In genomic region chr2:189982777-189983394, GRCh38 we compare ENCODE assay signal across 10 cellular contexts.
DNase-seq lines count a peak whose midpoint lies in the region; ATAC-seq, FAIRE-seq and TF ChIP-seq lines count a peak whose summit lies in the region.
"Had no signal": no experiment of that assay in that cellular context is flagged by ENCODE, and none has a peak within 500 bp of the region (broad histone marks: within the 10 kb centered on the region; RNA-seq: fewer than 3 reads in every experiment).

No MANE protein-coding gene starts in this region.

- no peaks in the 10 kb centered on the region for H4K20me1 ChIP-seq in PC-9 (ENCODE audit: insufficient read depth)

- TF ChIP-seq CTCF in BJ (IDR thresholded peaks at IDR 0.05; ENCODE audit: insufficient read depth, low read depth, low read length) (peak; percentile 29), PC-9 (conservative IDR thresholded peaks at IDR 0.05) (peak; percentile 49), glutamatergic neuron (IDR thresholded peaks at IDR 0.05; ENCODE audit: partially characterized antibody, unreplicated experiment) (peak; percentile 61)

- no peaks in the 10 kb centered on the region for H3K27me3 Mint-ChIP-seq in glutamatergic neuron (ENCODE audit: unreplicated experiment)
- H3K27me3 Mint-ChIP-seq in naive thymus-derived CD8-positive, alpha-beta T cell, result peaks cover 0 to 12% (median 3%) of the 10 kb centered on the region in 5 donors

- no peak overlapping the region for H2AFZ ChIP-seq in PC-9

- no peak overlapping the region for H3K27ac Mint-ChIP-seq in glutamatergic neuron (ENCODE audit: unreplicated experiment)
- H3K27ac Mint-ChIP-seq in naive thymus-derived CD8-positive, alpha-beta T cell, result no peak overlapping the region

- intact Hi-C loops in PC-9 (cut with micrococcal nuclease; ENCODE audit: unreplicated experiment), result no loop called here

- ATAC-seq in naive thymus-derived CD8-positive, alpha-beta T cell, result no peak
- ATAC-seq in HG03378 (IDR thresholded peaks at IDR 0.05; ENCODE audit: unreplicated experiment) (no peak), GM21515 (IDR thresholded peaks at IDR 0.05; ENCODE audit: unreplicated experiment) (no peak)

- H3K36me3 ChIP-seq in BJ (ENCODE audit: control insufficient read depth, insufficient read depth, low read length), result no peaks in the 10 kb centered on the region
- H3K36me3 ChIP-seq in PC-9 (ENCODE audit: low read depth), result no peaks in the 10 kb centered on the region
- H3K36me3 ChIP-seq: transverse colon had no signal

- H3K4me1 Mint-ChIP-seq in glutamatergic neuron (ENCODE audit: low read depth, unreplicated experiment), result no peaks in the 10 kb centered on the region
- H3K4me1 Mint-ChIP-seq in naive thymus-derived CD8-positive, alpha-beta T cell, result no peaks in the 10 kb centered on the region

- POLR2A ChIA-PET in BJ (lab: Charles Lee), result no interaction called here
- POLR2A ChIA-PET in PC-9 (lab: Charles Lee; ENCODE audit: unreplicated experiment), result no interaction called here
- POLR2A ChIA-PET in naive thymus-derived CD8-positive, alpha-beta T cell (lab: Charles Lee), result no interaction called here

- no peaks in the 10 kb centered on the region for H3K4me1 ChIP-seq in PC-9 (replicated peaks; ENCODE audit: insufficient read depth)
- H3K4me1 ChIP-seq: transverse colon had no signal

- H3K79me2 ChIP-seq in PC-9 (ENCODE audit: low read depth), result no peaks in the 10 kb centered on the region

- H3K9me3 Mint-ChIP-seq in glutamatergic neuron (ENCODE audit: unreplicated experiment), result peaks cover 2% of the 10 kb centered on the region
- peaks cover 16 to 85% (median 48%) of the 10 kb centered on the region in 9 donors for H3K9me3 Mint-ChIP-seq in naive thymus-derived CD8-positive, alpha-beta T cell

- DNase-seq in BJ (ENCODE audit: low read depth) (no peak), GM12891 (ENCODE audit: insufficient read length, low spot score) (no peak), PC-9 (no peak), glutamatergic neuron (no peak), ecto neural progenitor cell (ENCODE audit: low spot score) (no peak)
- no peak for DNase-seq in naive thymus-derived CD8-positive, alpha-beta T cell
- DNase-seq: SHP77, transverse colon had no signal

- no peak for TF ChIP-seq POLR2A in GM12891 (IDR thresholded peaks at IDR 0.05; ENCODE audit: low read depth, low read length)

- H3K4me2 ChIP-seq in PC-9, result no peak overlapping the region

- no peak overlapping the region for H3K4me3 Mint-ChIP-seq in glutamatergic neuron (ENCODE audit: unreplicated experiment)
- H3K4me3 Mint-ChIP-seq in naive thymus-derived CD8-positive, alpha-beta T cell, result no peak overlapping the region

- no peaks in the 10 kb centered on the region for H3K27me3 ChIP-seq in BJ (ENCODE audit: control insufficient read depth, insufficient read depth, low read length)
- H3K27me3 ChIP-seq in PC-9 (ENCODE audit: insufficient read depth, low read depth), result no peaks in the 10 kb centered on the region
- H3K27me3 ChIP-seq: transverse colon had no signal

- CTCF ChIA-PET in BJ (lab: Yijun Ruan, JAX), result interaction anchor here (0.9 kb wide), 1 partner anchor 19 kb away, joined by 3 read pairs; no protein-coding TSS in a partner anchor
- CTCF ChIA-PET in PC-9 (lab: Charles Lee), result interaction anchor here (0.5 kb wide), 1 partner anchor 167 kb away, joined by 6 read pairs; no protein-coding TSS in a partner anchor

- H3K9me2 ChIP-seq in PC-9 (ENCODE audit: insufficient read depth), result no peaks in the 10 kb centered on the region

- peak; percentile 58 for FAIRE-seq in GM12891 (lab: Jason Lieb, UNC)

- no peaks in the 10 kb centered on the region; the same call in 1 of the 2 replicates for H3K9me3 ChIP-seq in PC-9 (ENCODE audit: insufficient read depth, low read depth)

- no peak overlapping the region for H3K27ac ChIP-seq in PC-9
- H3K27ac ChIP-seq: transverse colon had no signal

- BruUV-seq in PC-9 (replicated peaks; lab: Mats Ljungman, UMichigan), result no TSS peak

- H3K36me3 Mint-ChIP-seq in glutamatergic neuron (ENCODE audit: unreplicated experiment), result peaks cover 5% of the 10 kb centered on the region
- H3K36me3 Mint-ChIP-seq in naive thymus-derived CD8-positive, alpha-beta T cell, result peaks cover 0 to 24% (median 7%) of the 10 kb centered on the region in 3 donors

- H3F3A ChIP-seq in PC-9 (ENCODE audit: insufficient read depth, low read depth), result no peaks in the 10 kb centered on the region

- H3K4me3 ChIP-seq in BJ (ENCODE audit: low read depth, low read length) (no peak overlapping the region), PC-9 (no peak overlapping the region)
- H3K4me3 ChIP-seq: transverse colon had no signal

TF ChIP-seq in GM12891, 5 proteins besides CTCF, POLR2A, EP300 and RAD21:
- no peak for TF ChIP-seq PAX5 (IDR thresholded peaks at IDR 0.05; ENCODE audit: insufficient read depth, low read length, severe bottlenecking)
- TF ChIP-seq POLR2AphosphoS5 (IDR thresholded peaks at IDR 0.05; ENCODE audit: low read depth, low read length), result no peak
- TF ChIP-seq SPI1 (IDR thresholded peaks at IDR 0.05; ENCODE audit: low read depth, low read length), result no peak
- no peak for TF ChIP-seq POU2F2 (IDR thresholded peaks at IDR 0.05; ENCODE audit: low read depth, low read length)
- TF ChIP-seq TAF1 (IDR thresholded peaks at IDR 0.05; ENCODE audit: low read depth, low read length), result no peak
